Comparison of ENCODE assay signal across 8 cellular contexts in the genomic region with DNA sequence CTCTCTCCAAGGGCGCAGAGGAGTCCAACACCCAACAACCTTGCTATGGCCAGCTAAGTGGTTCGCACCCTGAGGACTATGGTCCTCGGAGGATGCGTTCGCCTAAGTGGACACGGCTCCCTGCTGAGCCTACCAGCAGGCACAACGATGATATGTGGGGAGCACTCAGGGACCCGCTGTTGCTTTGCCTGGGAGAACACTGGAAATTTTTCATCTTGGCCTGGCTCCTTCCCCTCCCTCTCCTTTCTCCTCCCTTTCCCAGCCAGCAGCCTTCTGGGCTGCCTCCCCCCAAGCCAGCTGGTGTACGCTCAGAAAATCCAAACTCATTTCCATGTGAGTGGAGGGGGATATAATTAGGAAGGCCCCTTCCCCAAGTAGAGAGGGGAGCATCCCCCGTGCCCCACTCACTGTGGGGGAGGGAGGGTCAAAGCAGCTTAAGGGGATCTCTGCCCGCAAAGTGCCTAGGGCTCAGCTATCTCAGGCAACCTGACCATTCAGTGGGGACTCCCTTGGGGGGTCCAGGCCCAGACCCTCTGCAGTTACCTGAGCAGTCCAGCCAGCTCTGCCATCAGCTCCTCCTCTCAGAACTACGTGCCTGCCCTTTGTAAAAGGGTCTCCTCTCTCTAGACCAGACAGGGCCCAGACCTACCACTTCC. TPM values are rescaled to one million over a fixed set of nuclear protein-coding genes. Genes with fewer than 3 reads are reported as not detected.
DNase-seq lines count a peak whose midpoint lies in the region; ATAC-seq and TF ChIP-seq lines count a peak whose summit lies in the region.

No MANE protein-coding gene starts in this region.

- H3K9me3 Mint-ChIP-seq in endodermal cell = no peaks in the 10 kb centered on the region

- H3K27me3 ChIP-seq in Loucy (ENCODE audit: insufficient read depth, low read length, poor library complexity, severe bottlenecking) (no peaks in the 10 kb centered on the region), endodermal cell (ENCODE audit: control insufficient read depth, insufficient read depth, low read length, poor library complexity, severe bottlenecking) (peaks cover 8% of the 10 kb centered on the region), neuron (ENCODE audit: insufficient read depth, low read length) (peaks cover 12% of the 10 kb centered on the region)

- no peaks in the 10 kb centered on the region for H3K9me3 ChIP-seq in ES-I3 (ENCODE audit: control insufficient read depth, insufficient read depth, low read length)
- no peaks in the 10 kb centered on the region for H3K9me3 ChIP-seq in Loucy (ENCODE audit: insufficient read depth, low read depth, low read length)
- H3K9me3 ChIP-seq in endodermal cell (ENCODE audit: control insufficient read depth, low read length) = no peaks in the 10 kb centered on the region
- H3K9me3 ChIP-seq in neuron (ENCODE audit: low read length) = no peaks in the 10 kb centered on the region

- no peaks in the 10 kb centered on the region for H3K36me3 Mint-ChIP-seq in endodermal cell (ENCODE audit: low read depth)

- H3F3A ChIP-seq in Loucy (ENCODE audit: low read depth) = no peaks in the 10 kb centered on the region

- DNase-seq in endodermal cell (no peak), NCI-H226 (no peak), KBM-7 (no peak)
- no peak for DNase-seq in activated CD4-positive, alpha-beta T cell treated with anti-CD3 and anti-CD28 coated beads for 1 hour

- no peak for ATAC-seq in HG03354 (IDR thresholded peaks at IDR 0.05; ENCODE audit: poor library complexity, severe bottlenecking, unreplicated experiment)

- H3K4me1 ChIP-seq in ES-I3 (ENCODE audit: insufficient read depth, low read length) (peaks cover 14% of the 10 kb centered on the region; the same call in 1 of the 2 replicates), Loucy (ENCODE audit: insufficient read depth, low read length, poor library complexity, severe bottlenecking) (peaks cover 52% of the 10 kb centered on the region), endodermal cell (ENCODE audit: control insufficient read depth, insufficient read depth, low read length) (peaks cover 9% of the 10 kb centered on the region), neuron (ENCODE audit: insufficient read depth, low read length) (peaks cover 16% of the 10 kb centered on the region)

- in situ Hi-C loops in KBM-7 (cut with MboI; ENCODE audit: low pct_unique_long_range_greater_than_20kb, low sequenced_read_pairs) = loop anchor here (10.0 kb wide), 1 partner anchor 50 kb away; no protein-coding TSS in a partner anchor

- peak overlapping the region; percentile 59 for H3K27ac ChIP-seq in endodermal cell (ENCODE audit: low read depth, low read length)

- H3K4me3 ChIP-seq in Loucy (ENCODE audit: low read length, poor library complexity, severe bottlenecking) (peak overlapping the region; percentile 83), endodermal cell (ENCODE audit: low read length) (peak overlapping the region; percentile 79), neuron (ENCODE audit: low read length) (peak overlapping the region; percentile 81)

- peaks cover 35% of the 10 kb centered on the region for H4K20me1 ChIP-seq in Loucy (ENCODE audit: insufficient read depth, low read length, poor library complexity, severe bottlenecking)

- 49 to 57% methylated on average over 9 to 12 of the region's 12 CpGs for WGBS in endodermal cell (ENCODE audit: insufficient coverage in 1 of 2, insufficient read length in 1 of 2), 2 experiments

- peaks cover 35% of the 10 kb centered on the region for H3K27me3 Mint-ChIP-seq in endodermal cell (ENCODE audit: insufficient read depth)

- H3K36me3 ChIP-seq in ES-I3 (ENCODE audit: insufficient read depth, low read length) = no peaks in the 10 kb centered on the region
- H3K36me3 ChIP-seq in Loucy (ENCODE audit: insufficient read depth, low read length) = no peaks in the 10 kb centered on the region
- H3K36me3 ChIP-seq in endodermal cell (ENCODE audit: control insufficient read depth, insufficient read depth, low read length) = no peaks in the 10 kb centered on the region
- no peaks in the 10 kb centered on the region for H3K36me3 ChIP-seq in neuron (ENCODE audit: insufficient read depth, low read length)

- H3K79me2 ChIP-seq in Loucy (ENCODE audit: insufficient read depth, low read length) = peaks cover 50% of the 10 kb centered on the region

- H3K4me3 Mint-ChIP-seq in endodermal cell = peak overlapping the region; percentile 55

- TF ChIP-seq CTCF in Loucy (conservative IDR thresholded peaks at IDR 0.05; ENCODE audit: low read length) (no peak), endodermal cell (conservative IDR thresholded peaks at IDR 0.05) (no peak)

- no peak overlapping the region for H3K27ac Mint-ChIP-seq in endodermal cell

- H3K4me1 Mint-ChIP-seq in endodermal cell = peaks cover 22% of the 10 kb centered on the region

- H3K4me2 ChIP-seq in Loucy (ENCODE audit: low read depth, low read length, poor library complexity, severe bottlenecking) = peak overlapping the region; percentile 67

- H3K9ac ChIP-seq in ES-I3 (ENCODE audit: low read depth, low read length) = peak overlapping the region; percentile 90
- H3K9ac ChIP-seq in Loucy (ENCODE audit: low read depth, low read length, poor library complexity, severe bottlenecking) = peak overlapping the region; percentile 60
- H3K9ac ChIP-seq in endodermal cell (ENCODE audit: extremely low read depth, low read length, poor library complexity, severe bottlenecking) = no peak overlapping the region

- H3K9me2 ChIP-seq in Loucy (replicated peaks; ENCODE audit: low read depth, low read length) = no peaks in the 10 kb centered on the region

- H2AFZ ChIP-seq in Loucy (ENCODE audit: low read length) (no peak overlapping the region), neuron (ENCODE audit: low read depth, low read length) (peak overlapping the region; percentile 97)

RNA-seq across cellular contexts. Expression of a gene that starts 0.6 kb away (rescaled TPM):
- total RNA-seq in endodermal cell = 1 to 10 TPM; 8.1 to 8.2 TPM
- polyA plus RNA-seq in endodermal cell (2013, experiment 1 of 2) = 21.8 TPM
- polyA plus RNA-seq in endodermal cell (2013, experiment 2 of 2) = 21.5 TPM

RNA-seq across cellular contexts. Expression of a gene that starts 26.6 kb away (rescaled TPM):
- total RNA-seq in endodermal cell = 10 to 100 TPM; 38.5 to 52.6 TPM
- polyA plus RNA-seq in endodermal cell (2013, experiment 1 of 2) = 62.0 TPM
- polyA plus RNA-seq in endodermal cell (2013, experiment 2 of 2) = 50.5 TPM
